1 cellular context compared by ENCODE assay signal in the genomic region with DNA sequence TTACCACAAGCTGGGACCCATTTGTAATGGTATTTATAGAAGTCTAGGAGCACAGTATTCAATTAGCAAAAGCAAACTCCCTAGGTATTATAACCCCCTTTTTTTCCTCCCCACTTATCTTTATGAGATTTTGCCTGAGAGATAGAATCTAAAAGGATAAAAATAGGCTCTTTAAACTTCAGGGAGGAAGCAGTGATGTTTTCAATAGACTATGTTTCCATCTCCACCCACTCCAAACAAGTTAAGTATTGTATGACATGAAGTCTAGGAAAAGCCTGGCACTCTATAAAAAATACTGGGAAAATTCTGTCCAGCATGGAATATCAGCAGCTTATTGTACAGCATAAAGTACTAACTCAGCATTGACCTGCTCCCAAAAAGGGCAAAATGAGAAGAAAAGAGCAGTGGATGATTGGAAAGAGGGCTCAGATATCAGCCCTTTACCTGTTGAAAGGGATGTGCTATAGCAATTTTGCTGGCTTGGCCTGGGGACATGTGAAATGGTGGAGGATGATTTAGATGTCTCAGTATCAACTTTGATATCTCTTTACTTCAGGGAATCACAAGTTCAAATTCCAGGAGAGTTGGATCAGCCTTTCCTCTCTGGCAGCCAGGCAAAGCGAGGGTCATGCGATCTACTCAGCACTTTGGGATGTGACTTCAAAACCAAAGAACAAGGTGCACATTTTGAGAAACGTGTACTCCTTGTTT.
TF ChIP-seq lines count a peak whose summit lies in the region.

No MANE protein-coding gene starts in this region.

TF ChIP-seq in IMR-90, 13 proteins besides CTCF, POLR2A, EP300 and RAD21 (continued from another document):
- TF ChIP-seq NFE2L2 (IDR thresholded peaks at IDR 0.05; ENCODE audit: low read depth, low read length) (no peak), SMC3 (IDR thresholded peaks at IDR 0.05; ENCODE audit: low read depth, low read length) (no peak), MXI1 (IDR thresholded peaks at IDR 0.05; ENCODE audit: borderline replicate concordance, low read depth, low read length) (no peak), FOS (IDR thresholded peaks at IDR 0.05; ENCODE audit: low read depth, low read length) (no peak), BHLHE40 (IDR thresholded peaks at IDR 0.05; ENCODE audit: low read depth, low read length) (no peak; the same call in 1 of the 2 replicates), MAZ (IDR thresholded peaks at IDR 0.05; ENCODE audit: borderline replicate concordance, low read depth, low read length) (no peak), RFX5 (IDR thresholded peaks at IDR 0.05; ENCODE audit: low read depth, low read length) (no peak)
- TF ChIP-seq, protein P1, sequence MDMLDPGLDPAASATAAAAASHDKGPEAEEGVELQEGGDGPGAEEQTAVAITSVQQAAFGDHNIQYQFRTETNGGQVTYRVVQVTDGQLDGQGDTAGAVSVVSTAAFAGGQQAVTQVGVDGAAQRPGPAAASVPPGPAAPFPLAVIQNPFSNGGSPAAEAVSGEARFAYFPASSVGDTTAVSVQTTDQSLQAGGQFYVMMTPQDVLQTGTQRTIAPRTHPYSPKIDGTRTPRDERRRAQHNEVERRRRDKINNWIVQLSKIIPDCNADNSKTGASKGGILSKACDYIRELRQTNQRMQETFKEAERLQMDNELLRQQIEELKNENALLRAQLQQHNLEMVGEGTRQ (IDR thresholded peaks at IDR 0.05; ENCODE audit: low read depth, low read length) = no peak
